8 cellular contexts compared by ENCODE assay signal in the genomic region with DNA sequence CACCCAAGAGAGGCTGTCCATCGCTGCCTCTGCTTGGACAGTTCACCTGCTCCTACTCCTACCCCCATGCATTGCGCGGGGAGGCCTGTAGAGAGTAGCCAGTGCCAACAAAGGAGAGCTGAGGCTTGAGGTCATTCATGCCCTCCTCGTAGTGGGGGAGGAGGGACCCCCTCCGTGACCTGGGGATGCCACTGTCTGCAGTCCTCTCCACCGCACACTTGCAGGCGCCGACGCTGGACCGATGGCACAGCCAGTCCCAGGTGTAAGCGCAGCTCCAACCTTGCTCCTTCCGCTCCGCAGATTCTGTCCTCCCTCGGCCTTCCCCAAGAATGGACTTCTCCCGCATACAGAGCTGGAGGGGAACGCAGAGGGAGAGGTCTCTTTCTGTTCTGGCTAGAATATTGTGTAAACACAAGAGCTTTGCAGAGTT. TPM values are rescaled to one million over a fixed set of nuclear protein-coding genes. Genes with fewer than 3 reads are reported as not detected.
A peak's percentile ranks its signal among the peaks of the same experiment; 100 is the strongest.
DNase-seq lines count a peak whose midpoint lies in the region; ATAC-seq and TF ChIP-seq lines count a peak whose summit lies in the region.

No MANE protein-coding gene starts in this region.

- no peaks in the 10 kb centered on the region for H3K9me3 ChIP-seq in CD8-positive, alpha-beta memory T cell (ENCODE audit: low read length)
- no peaks in the 10 kb centered on the region for H3K9me3 ChIP-seq in RWPE2 (ENCODE audit: severe bottlenecking)
- no peaks in the 10 kb centered on the region for H3K9me3 ChIP-seq in esophagus (ENCODE audit: control insufficient read depth in 2 of 2, insufficient read depth in 1 of 2, low read depth in 1 of 2, low read length in 1 of 2)
- H3K9me3 ChIP-seq in ovary: no peaks in the 10 kb centered on the region

- TF ChIP-seq EP300 in ovary (IDR thresholded peaks at IDR 0.05): no peak

- no peaks in the 10 kb centered on the region for H3K36me3 ChIP-seq in CD8-positive, alpha-beta memory T cell (ENCODE audit: insufficient read depth, low read length)
- peaks cover 28% of the 10 kb centered on the region for H3K36me3 ChIP-seq in RWPE2 (ENCODE audit: low read depth)
- peaks cover 0 to 11% of the 10 kb centered on the region in 2 donors for H3K36me3 ChIP-seq in esophagus (ENCODE audit: control insufficient read depth in 2 of 2, insufficient read depth in 2 of 2, low read length in 1 of 2)
- no peaks in the 10 kb centered on the region for H3K36me3 ChIP-seq in ovary

- TF ChIP-seq POLR2A in ovary (IDR thresholded peaks at IDR 0.05): no peak

- no peak for TF ChIP-seq CTCF in RWPE2 (IDR thresholded peaks at IDR 0.05; ENCODE audit: poor library complexity, severe bottlenecking)
- no peak for TF ChIP-seq CTCF in ovary (IDR thresholded peaks at IDR 0.05)

- H3K36me3 Mint-ChIP-seq in CD8-positive, alpha-beta memory T cell: no peaks in the 10 kb centered on the region

- no peaks in the 10 kb centered on the region for H3K9me3 Mint-ChIP-seq in CD8-positive, alpha-beta memory T cell

- POLR2A ChIA-PET in CD8-positive, alpha-beta memory T cell (lab: Charles Lee): no interaction called here

- WGBS in esophagus, 2 donors: 43 to 47% methylated on average over 16 of the region's 16 CpGs
- 35 to 43% (median 39%) methylated on average over 16 of the region's 16 CpGs for WGBS in ovary, 3 donors

- ATAC-seq in RWPE2 (ENCODE audit: low read depth) (no peak), HG03378 (IDR thresholded peaks at IDR 0.05; ENCODE audit: unreplicated experiment) (no peak)
- ATAC-seq in activated CD4-positive, CD25-positive, alpha-beta regulatory T cell treated with anti-CD3 and anti-CD28 coated beads, Interleukin-2, amount 50 U/mL, for 24 hours: no peak

- H3K4me3 ChIP-seq in CD8-positive, alpha-beta memory T cell (ENCODE audit: low read length): no peak overlapping the region
- H3K4me3 ChIP-seq in RWPE2 (ENCODE audit: severe bottlenecking): peak overlapping the region; percentile 88
- H3K4me3 ChIP-seq in esophagus (ENCODE audit: low read depth in 1 of 2, low read length in 2 of 2): peak overlapping the region; percentile 86 to 96
- H3K4me3 ChIP-seq in ovary: peak overlapping the region; percentile 83

- H3K27me3 Mint-ChIP-seq in CD8-positive, alpha-beta memory T cell: peaks cover 23 to 59% of the 10 kb centered on the region in 2 donors

- peak overlapping the region in 1 of 8 donors; percentile 81 for H3K27ac Mint-ChIP-seq in CD8-positive, alpha-beta memory T cell

- intact Hi-C loops in ovary (cut with DNase I): loop anchor here in 1 of 4 donors (10.0 kb wide), 1 partner anchor 45 kb away; no protein-coding TSS in a partner anchor

- H3K4me1 ChIP-seq in CD8-positive, alpha-beta memory T cell (ENCODE audit: insufficient read depth, low read length): no peaks in the 10 kb centered on the region
- H3K4me1 ChIP-seq in RWPE2 (ENCODE audit: insufficient read depth, poor library complexity, severe bottlenecking) (peaks cover 11% of the 10 kb centered on the region), esophagus (ENCODE audit: control insufficient read depth in 2 of 2, insufficient read depth in 2 of 2, low read length in 1 of 2) (peaks cover 3 to 23% of the 10 kb centered on the region in 2 donors), ovary (ENCODE audit: insufficient read depth) (peaks cover 8% of the 10 kb centered on the region)

- CTCF ChIA-PET in CD8-positive, alpha-beta memory T cell (lab: Charles Lee): interaction anchor here (1.1 kb wide), 1 partner anchor 12 kb away, joined by 3 read pairs; no protein-coding TSS in a partner anchor

- H3K27me3 ChIP-seq in CD8-positive, alpha-beta memory T cell (ENCODE audit: insufficient read depth, low read length, poor library complexity, severe bottlenecking): peaks cover 9% of the 10 kb centered on the region
- no peaks in the 10 kb centered on the region for H3K27me3 ChIP-seq in RWPE2 (ENCODE audit: insufficient read depth, poor library complexity, severe bottlenecking)
- no peaks in the 10 kb centered on the region for H3K27me3 ChIP-seq in esophagus (ENCODE audit: control insufficient read depth in 1 of 2, insufficient read depth in 2 of 2, low read length in 2 of 2)
- no peaks in the 10 kb centered on the region for H3K27me3 ChIP-seq in ovary

- H3K27ac ChIP-seq in CD8-positive, alpha-beta memory T cell (ENCODE audit: low read depth, low read length): no peak overlapping the region
- H3K27ac ChIP-seq in RWPE2 (ENCODE audit: poor library complexity, severe bottlenecking): peak overlapping the region; percentile 97
- peak overlapping the region; percentile 92 to 96 for H3K27ac ChIP-seq in esophagus (ENCODE audit: low read depth in 2 of 2, low read length in 1 of 2)
- H3K27ac ChIP-seq in ovary: peak overlapping the region; percentile 79 to 92

- H3K4me1 Mint-ChIP-seq in CD8-positive, alpha-beta memory T cell: peaks cover 5 to 10% (median 6%) of the 10 kb centered on the region in 3 donors

- H3K4me3 Mint-ChIP-seq in CD8-positive, alpha-beta memory T cell: peak overlapping the region in 6 of 7 donors; percentile 33 to 62 (median 42)

- no peak for DNase-seq in CD8-positive, alpha-beta memory T cell
- no peak for DNase-seq in RWPE2 (ENCODE audit: low spot score)
- no peak for DNase-seq in ovary
- no peak for DNase-seq in medulla oblongata (ENCODE audit: extremely low spot score)
- DNase-seq in NCI-H82 (lab: John Stamatoyannopoulos, UW): no peak

RNA-seq across cellular contexts. Expression of gene PHLDA3, which starts 0.7 kb away (rescaled TPM):
- 10 to 100 TPM; 18.6 to 22.7 TPM for total RNA-seq in CD8-positive, alpha-beta memory T cell
- polyA plus RNA-seq in CD8-positive, alpha-beta memory T cell: 1.0 TPM
- polyA plus RNA-seq in esophagus (10 to 100 TPM; 40.4 to 76.9 TPM), ovary (10 to 100 TPM in 1 of 2 donors, 1 to 10 TPM in 1; 4.7 to 17.5 TPM)
- 10 to 100 TPM; 21.7 to 38.2 (median 29.0) TPM for total RNA-seq in ovary

RNA-seq across cellular contexts. Expression of gene CSRP1, which starts 37.3 kb away (rescaled TPM):
- 10 to 100 TPM; 66.9 to 67.6 TPM for total RNA-seq in CD8-positive, alpha-beta memory T cell
- 65.0 TPM for polyA plus RNA-seq in CD8-positive, alpha-beta memory T cell
- polyA plus RNA-seq in esophagus: 100 to 1,000 TPM; 174 to 333 TPM
- 100 to 1,000 TPM; 205 to 767 (median 274) TPM for total RNA-seq in ovary
- 100 to 1,000 TPM; 270 to 783 TPM for polyA plus RNA-seq in ovary

RNA-seq across cellular contexts. Expression of gene TNNI1, which starts 48.1 kb away (rescaled TPM):
- not detected for total RNA-seq in CD8-positive, alpha-beta memory T cell
- not detected for polyA plus RNA-seq in CD8-positive, alpha-beta memory T cell
- polyA plus RNA-seq in esophagus (under 1 TPM; 0.02 to 0.14 TPM), ovary (under 1 TPM in 1 of 2 donors, not detected in 1; 0.02 TPM)
- total RNA-seq in ovary: under 1 TPM in 4 of 7 donors, not detected in 3; 0.15 to 0.97 (median 0.24) TPM
